In the genomic region with DNA sequence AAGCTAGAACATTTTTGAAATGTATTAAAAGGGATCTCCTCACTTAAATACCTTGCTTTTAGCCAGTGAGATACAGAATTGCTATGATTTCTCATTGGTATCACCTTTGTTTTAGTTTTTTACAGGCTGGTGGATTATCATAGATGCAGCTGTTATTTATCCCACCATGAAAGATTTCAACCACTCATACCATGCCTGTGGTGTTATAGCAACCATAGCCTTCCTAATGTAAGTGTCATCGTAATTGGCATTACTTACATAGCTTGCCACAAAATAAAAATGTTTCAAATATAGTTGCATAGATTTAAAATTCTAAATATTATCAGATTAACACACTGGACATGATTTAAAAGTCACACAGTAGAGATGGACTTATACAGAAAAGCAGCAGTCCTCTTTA, we compare ENCODE assay signal across 27 cellular contexts. TPM values are rescaled to one million over a fixed set of nuclear protein-coding genes. Genes with fewer than 3 reads are reported as not detected.
DNase-seq lines count a peak whose midpoint lies in the region; ATAC-seq, FAIRE-seq and TF ChIP-seq lines count a peak whose summit lies in the region.
"Had no signal": no experiment of that assay in that cellular context is flagged by ENCODE, and none has a peak within 500 bp of the region (broad histone marks: within the 10 kb centered on the region; RNA-seq: fewer than 3 reads in every experiment).

No MANE protein-coding gene starts in this region.

- H3K23ac ChIP-seq in mesenchymal stem cell (ENCODE audit: low read length in 2 of 2), result no peak overlapping the region

- 0 out of 2 replicates have a peak overlapping the region, but pooled peaks have one; percentile 66 for H3K4me2 ChIP-seq in SK-N-SH
- H3K4me2 ChIP-seq in mesenchymal stem cell (ENCODE audit: low read length, poor library complexity, severe bottlenecking), result no peak overlapping the region
- no peak overlapping the region for H3K4me2 ChIP-seq in smooth muscle cell
- H3K4me2 ChIP-seq: GM23338 had no signal

- no peak overlapping the region for H3K18ac ChIP-seq in mesenchymal stem cell (ENCODE audit: low read depth in 1 of 2, low read length in 2 of 2)

- POLR2A ChIA-PET in SK-N-SH (lab: Yijun Ruan, JAX), result no interaction called here
- POLR2A ChIA-PET in Panc1 (lab: Charles Lee), result no interaction called here

- in situ Hi-C loops in Panc1 (cut with HindIII; ENCODE audit: low pct_unique_long_range_greater_than_20kb, low sequenced_read_pairs), result no loop called here

- intact Hi-C loops in Panc1 (cut with micrococcal nuclease; ENCODE audit: unreplicated experiment), result no loop called here

- H3K9me2 ChIP-seq in SK-N-SH, result no peaks in the 10 kb centered on the region

- H3K4me3 ChIP-seq in SK-N-SH (ENCODE audit: low read depth in 2 of 2, low read length in 1 of 2) (no peak overlapping the region), Panc1 (ENCODE audit: low read depth in 2 of 2, low read length in 2 of 2) (no peak overlapping the region), mesenchymal stem cell (ENCODE audit: insufficient read depth in 1 of 2, low read depth in 1 of 2, low read length in 2 of 2) (no peak overlapping the region), smooth muscle cell (no peak overlapping the region)
- H3K4me3 ChIP-seq: GM23338, K562 had no signal

- H3K36me3 ChIP-seq in SK-N-SH (replicated peaks in 1 of 2; ENCODE audit: control insufficient read depth in 1 of 2, insufficient read depth in 2 of 2, low read length in 1 of 2) (peaks cover 17 to 68% of the 10 kb centered on the region in 2 experiments), Panc1 (ENCODE audit: control insufficient read depth, insufficient read depth, low read length) (peaks cover 6% of the 10 kb centered on the region), mesenchymal stem cell (ENCODE audit: control insufficient read depth in 1 of 2, insufficient read depth in 2 of 2, low read depth in 1 of 2, low read length in 2 of 2) (peaks cover 16 to 42% of the 10 kb centered on the region in 2 experiments), smooth muscle cell (ENCODE audit: low read depth) (peaks cover 3% of the 10 kb centered on the region)

- H2BK5ac ChIP-seq in mesenchymal stem cell (ENCODE audit: low read depth, low read length, poor library complexity, severe bottlenecking), result no peak overlapping the region

- H4K20me1 ChIP-seq in SK-N-SH (ENCODE audit: insufficient read depth) (peaks cover 34% of the 10 kb centered on the region; the same call in 1 of the 2 replicates), smooth muscle cell (ENCODE audit: low read depth) (peaks cover 74% of the 10 kb centered on the region)

- no peak for ATAC-seq in SK-N-SH treated with all-trans-retinoic acid at 6 μM for 48 hours
- no peak for ATAC-seq in Panc1
- no peak for ATAC-seq in HG03565 (IDR thresholded peaks at IDR 0.05; ENCODE audit: unreplicated experiment)
- ATAC-seq: GM23338, HepG2, K562, Right ventricle myocardium inferior had no signal

- H3K27me3 ChIP-seq in SK-N-SH (ENCODE audit: insufficient read depth) (no peaks in the 10 kb centered on the region), Panc1 (ENCODE audit: control insufficient read depth, insufficient read depth, low read length) (no peaks in the 10 kb centered on the region), mesenchymal stem cell (ENCODE audit: control insufficient read depth in 1 of 2, insufficient read depth in 1 of 2, low read length in 2 of 2) (no peaks in the 10 kb centered on the region), smooth muscle cell (ENCODE audit: low read depth) (no peaks in the 10 kb centered on the region)

- peaks cover 95% of the 10 kb centered on the region for H3K79me2 ChIP-seq in SK-N-SH (ENCODE audit: insufficient read depth)
- H3K79me2 ChIP-seq in smooth muscle cell (ENCODE audit: low read depth), result peaks cover 73% of the 10 kb centered on the region

- H3F3A ChIP-seq in SK-N-SH (replicated peaks; ENCODE audit: insufficient read depth), result peaks cover 41% of the 10 kb centered on the region
- H3F3A ChIP-seq in smooth muscle cell (ENCODE audit: low read depth), result peaks cover 13% of the 10 kb centered on the region

- H3K9me3 ChIP-seq in SK-N-SH (no peaks in the 10 kb centered on the region), Panc1 (ENCODE audit: control insufficient read depth, insufficient read depth, low read depth, low read length) (no peaks in the 10 kb centered on the region), mesenchymal stem cell (ENCODE audit: control insufficient read depth, low read length) (no peaks in the 10 kb centered on the region), smooth muscle cell (replicated peaks; ENCODE audit: low read depth) (no peaks in the 10 kb centered on the region)

- CTCF ChIA-PET in SK-N-SH (lab: Yijun Ruan, JAX), result interaction anchor here (0.6 to 1.1 kb wide), 2 partner anchors 14 to 131 kb away, joined by 4 to 5 read pairs; no protein-coding TSS in a partner anchor
- CTCF ChIA-PET in Panc1 (lab: Charles Lee), result no interaction called here

- H4K8ac ChIP-seq in mesenchymal stem cell (ENCODE audit: low read length), result no peak overlapping the region

- no peak overlapping the region for H3K4ac ChIP-seq in mesenchymal stem cell (ENCODE audit: low read depth in 1 of 2, low read length in 2 of 2)

- H2BK120ac ChIP-seq in mesenchymal stem cell (ENCODE audit: low read depth, low read length), result no peak overlapping the region

- no peak for TF ChIP-seq RAD21 in SK-N-SH (IDR thresholded peaks at IDR 0.05; ENCODE audit: low read length)

- no peak overlapping the region for H2AFZ ChIP-seq in SK-N-SH (ENCODE audit: low read depth)
- no peak overlapping the region for H2AFZ ChIP-seq in mesenchymal stem cell (ENCODE audit: low read depth, low read length)
- H2AFZ ChIP-seq in smooth muscle cell (ENCODE audit: low read depth), result no peak overlapping the region
- H2AFZ ChIP-seq: GM23338 had no signal

- no peak overlapping the region for H2BK15ac ChIP-seq in mesenchymal stem cell (ENCODE audit: low read depth, poor library complexity, severe bottlenecking)

- peaks cover 3 to 29% of the 10 kb centered on the region in 2 experiments; a peak in 3 of 4 replicates for H3K4me1 ChIP-seq in SK-N-SH (ENCODE audit: control insufficient read depth in 1 of 2, insufficient read depth in 2 of 2, low read depth in 1 of 2, low read length in 1 of 2)
- peaks cover 2% of the 10 kb centered on the region; the same call in 1 of the 2 replicates for H3K4me1 ChIP-seq in Panc1 (ENCODE audit: control insufficient read depth, insufficient read depth, low read length)
- H3K4me1 ChIP-seq in mesenchymal stem cell (ENCODE audit: control insufficient read depth, insufficient read depth, low read depth, low read length), result peaks cover 7% of the 10 kb centered on the region
- peaks cover 15% of the 10 kb centered on the region for H3K4me1 ChIP-seq in smooth muscle cell (ENCODE audit: low read depth)

- H3K27ac ChIP-seq in SK-N-SH (ENCODE audit: low read depth in 2 of 2, low read length in 1 of 2), result peak overlapping the region; percentile 8 to 87; a peak in 2 of 4 replicates
- H3K27ac ChIP-seq in Panc1 (ENCODE audit: low read length), result no peak overlapping the region
- H3K27ac ChIP-seq in mesenchymal stem cell (ENCODE audit: low read length, poor library complexity, severe bottlenecking), result no peak overlapping the region
- peak overlapping the region; percentile 74 for H3K27ac ChIP-seq in smooth muscle cell (ENCODE audit: low read depth)
- H3K27ac ChIP-seq: 22Rv1, C4-2B, HL-60 had no signal

- 96% methylated on average over 1 of the region's 1 CpG for WGBS in SK-N-SH (ENCODE audit: low lambda C conversion rate)
- no CpG with 5 or more reads among the region's 1 CpG for WGBS in mesenchymal stem cell
- WGBS in smooth muscle cell (ENCODE audit: low lambda C conversion rate), result 93% methylated on average over 1 of the region's 1 CpG

- no peak overlapping the region for H3K14ac ChIP-seq in mesenchymal stem cell (ENCODE audit: low read length in 2 of 2)

- H2AK5ac ChIP-seq in mesenchymal stem cell (ENCODE audit: low read length, severe bottlenecking), result no peak overlapping the region

- peaks cover 11% of the 10 kb centered on the region for H3K79me1 ChIP-seq in mesenchymal stem cell (replicated peaks; ENCODE audit: low read length, poor library complexity, severe bottlenecking)

- FAIRE-seq in D721Med (lab: Jason Lieb, UNC), result no peak
- FAIRE-seq: HepG2, K562, RCC 7860 had no signal

- H3K9ac ChIP-seq in SK-N-SH, result 0 out of 2 replicates have a peak overlapping the region, but pooled peaks have one; percentile 17
- H3K9ac ChIP-seq in mesenchymal stem cell (ENCODE audit: low read length), result peak overlapping the region; percentile 65
- no peak overlapping the region for H3K9ac ChIP-seq in smooth muscle cell (ENCODE audit: low read depth)

- no peak overlapping the region for H2BK12ac ChIP-seq in mesenchymal stem cell (ENCODE audit: low read length in 2 of 2)

- DNase-seq in SK-N-SH (no peak), Panc1 (ENCODE audit: low read depth, low spot score) (no peak), mesenchymal stem cell (no peak), smooth muscle cell (lab: John Stamatoyannopoulos, UW; ENCODE audit: unreplicated experiment) (no peak), NCI-H345 (lab: John Stamatoyannopoulos, UW) (no peak), D721Med (ENCODE audit: insufficient read length, low spot score) (no peak)
- DNase-seq: DMS53, EL, GF-D8, HCEC 1CT, MV-4-11, NCI-H1105 treated with DMSO at 0.1 percent for 48 hours, NCI-H2029 treated with DMSO at 0.1 percent for 48 hours, NCI-H2171 treated with DMSO at 0.1 percent for 48 hours, NCI-H446, NCI-H526, SW 1271 had no signal

- no peak for TF ChIP-seq CTCF in SK-N-SH (IDR thresholded peaks at IDR 0.05)
- no peak for TF ChIP-seq CTCF in Panc1 (IDR thresholded peaks at IDR 0.05)
- no peak for TF ChIP-seq CTCF in smooth muscle cell (IDR thresholded peaks at IDR 0.05; ENCODE audit: borderline replicate concordance, insufficient read depth, poor library complexity, severe bottlenecking)
- TF ChIP-seq CTCF in D721Med (IDR thresholded peaks at IDR 0.05; ENCODE audit: insufficient read depth, missing control alignments), result no peak

- no peak overlapping the region for H4K91ac ChIP-seq in mesenchymal stem cell (ENCODE audit: low read length)

- TF ChIP-seq EP300 in SK-N-SH (IDR thresholded peaks at IDR 0.05; ENCODE audit: borderline replicate concordance in 1 of 2, low read depth in 1 of 2, low read length in 1 of 2), result no peak

- TSS peak; percentile 2 for BruUV-seq in Panc1 (replicated peaks; lab: Mats Ljungman, UMichigan)

TF ChIP-seq in SK-N-SH, 30 proteins besides CTCF, POLR2A, EP300 and RAD21 (continues in another document):
- no peak for TF ChIP-seq SMC3 (IDR thresholded peaks at IDR 0.05; ENCODE audit: low read depth, low read length)

TF ChIP-seq in SK-N-SH treated with all-trans-retinoic acid at 6 μM for 48 hours, 23 proteins besides CTCF, POLR2A, EP300 and RAD21 (continues in another document):
- no peak for TF ChIP-seq OSR1 (CRISPR knock-in tag; IDR thresholded peaks at IDR 0.05)
- TF ChIP-seq ZNF8 (CRISPR knock-in tag; IDR thresholded peaks at IDR 0.05), result no peak
- no peak for TF ChIP-seq ESRRG (CRISPR knock-in tag; IDR thresholded peaks at IDR 0.05)

RNA-seq across cellular contexts. Expression of a gene that starts 4.7 kb away (rescaled TPM):
- 91.4 and 95.5 TPM in 2 replicates for polyA plus RNA-seq in SK-N-SH (2012; rRNA removed)
- polyA plus RNA-seq in SK-N-SH (2012; cell fraction: cytosol; rRNA removed), result 128 and 170 TPM in 2 replicates
- 23.4 and 39.5 TPM in 2 replicates for polyA plus RNA-seq in SK-N-SH (2012; cell fraction: nucleus; rRNA removed)
- 124 TPM for total RNA-seq in Panc1 (2021; ENCODE audit: unreplicated experiment)
- 126 TPM for polyA plus RNA-seq in Panc1 (2012; ENCODE audit: insufficient read length)
- 142 TPM for polyA plus RNA-seq in mesenchymal stem cell (2013, experiment 1 of 2)
- polyA plus RNA-seq in mesenchymal stem cell (2013, experiment 2 of 2), result 145 TPM
- 102 and 133 TPM in 2 replicates for total RNA-seq in smooth muscle cell
- polyA plus RNA-seq in smooth muscle cell, result 156 and 162 TPM in 2 replicates

Comparison
In these comparisons a context has a peak if more than half of its experiments do, and no peak if none do; other contexts are left out.
1. H3K27ac ChIP-seq: peak in SK-N-SH (2 of 2) and smooth muscle cell (single experiment); none in Panc1 (single experiment) and mesenchymal stem cell (single experiment).